ENCODE assay signal across 18 cellular contexts in the genomic region with DNA sequence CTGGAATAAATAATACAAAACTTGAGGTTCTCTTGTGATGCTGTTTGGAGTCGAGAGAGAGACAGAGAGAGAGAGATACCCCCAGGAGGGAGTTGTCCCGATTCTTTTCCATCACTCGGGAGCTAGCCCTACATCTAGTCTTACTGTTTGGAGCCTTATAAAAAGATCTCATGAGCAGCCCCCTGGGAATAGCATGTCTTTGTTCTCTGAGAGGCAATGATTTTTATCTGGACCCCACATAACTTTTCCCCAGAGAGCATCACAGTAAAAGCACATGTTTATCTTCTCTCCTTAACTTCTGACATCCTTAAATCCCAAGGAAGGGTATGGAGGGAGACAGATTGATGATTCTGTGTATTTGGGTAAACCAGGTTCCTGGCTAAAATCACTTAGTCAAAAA. TPM values are rescaled to one million over a fixed set of nuclear protein-coding genes. Genes with fewer than 3 reads are reported as not detected.
DNase-seq lines count a peak whose midpoint lies in the region; ATAC-seq and TF ChIP-seq lines count a peak whose summit lies in the region.
"Had no signal": no experiment of that assay in that cellular context is flagged by ENCODE, and none has a peak within 500 bp of the region (broad histone marks: within the 10 kb centered on the region; RNA-seq: fewer than 3 reads in every experiment).

No MANE protein-coding gene starts in this region.

- no peaks in the 10 kb centered on the region for H3K27me3 ChIP-seq in GM06990 (replicated peaks; ENCODE audit: control insufficient read depth, insufficient read depth, low read length)
- H3K27me3 ChIP-seq: testis had no signal

- H3K9me3 ChIP-seq in OCI-LY7 (ENCODE audit: low read length) = peaks cover 21% of the 10 kb centered on the region
- H3K9me3 ChIP-seq: adrenal gland, prostate gland, SK-N-SH, testis had no signal

- intact Hi-C loops in OCI-LY7 (cut with micrococcal nuclease; ENCODE audit: unreplicated experiment) = no loop called here

- H3K4me1 Mint-ChIP-seq in glutamatergic neuron (ENCODE audit: low read depth, unreplicated experiment) = no peaks in the 10 kb centered on the region
- peaks cover 37 to 67% of the 10 kb centered on the region in 2 donors for H3K4me1 Mint-ChIP-seq in stimulated activated naive B cell treated with anti-CD40 and anti-IgM and Interleukin-4, amounts not matched to agents 10 μg/mL and 1 μg/mL and 100 μg/mL, for 72 hours

- TF ChIP-seq CTCF in GM06990 (IDR thresholded peaks at IDR 0.05; ENCODE audit: insufficient read depth, low read length, poor library complexity, severe bottlenecking) (no peak), OCI-LY7 (conservative IDR thresholded peaks at IDR 0.05; ENCODE audit: low read length) (0 out of 2 replicates have a peak, but pooled peaks have one; percentile 9), glutamatergic neuron (IDR thresholded peaks at IDR 0.05; ENCODE audit: partially characterized antibody, unreplicated experiment) (no peak)

- POLR2A ChIA-PET in OCI-LY7 (lab: Charles Lee) = interaction anchor here (0.8 to 9.1 kb wide), 4 partner anchors 12 to 1790 kb away, joined by 3 to 75 read pairs (median 10); a partner anchor contains a TSS

- H3K27me3 Mint-ChIP-seq in glutamatergic neuron (ENCODE audit: unreplicated experiment) = no peaks in the 10 kb centered on the region
- no peaks in the 10 kb centered on the region for H3K27me3 Mint-ChIP-seq in stimulated activated naive B cell treated with anti-CD40 and anti-IgM and Interleukin-4, amounts not matched to agents 10 μg/mL and 1 μg/mL and 100 μg/mL, for 72 hours

- H3K36me3 ChIP-seq in GM06990 (ENCODE audit: control insufficient read depth, insufficient read depth, low read length) = no peaks in the 10 kb centered on the region
- no peaks in the 10 kb centered on the region; the same call in 1 of the 2 replicates for H3K36me3 ChIP-seq in OCI-LY7 (ENCODE audit: insufficient read depth, low read length)
- H3K36me3 ChIP-seq: adrenal gland, prostate gland had no signal

- peak overlapping the region; percentile 4 for H3K4me3 Mint-ChIP-seq in glutamatergic neuron (ENCODE audit: unreplicated experiment)
- peak overlapping the region; percentile 74 to 84 for H3K4me3 Mint-ChIP-seq in stimulated activated naive B cell treated with anti-CD40 and anti-IgM and Interleukin-4, amounts not matched to agents 10 μg/mL and 1 μg/mL and 100 μg/mL, for 72 hours
- H3K4me3 Mint-ChIP-seq: activated T-cell treated with anti-CD3 and anti-CD28 coated beads, Interleukin-2, amount 50 U/mL, for 72 hours had no signal

- H4K20me1 ChIP-seq in OCI-LY7 (ENCODE audit: insufficient read depth, low read length) = no peaks in the 10 kb centered on the region

- no peaks in the 10 kb centered on the region for H3K9me3 Mint-ChIP-seq in glutamatergic neuron (ENCODE audit: unreplicated experiment)
- H3K9me3 Mint-ChIP-seq in stimulated activated naive B cell treated with anti-CD40 and anti-IgM and Interleukin-4, amounts not matched to agents 10 μg/mL and 1 μg/mL and 100 μg/mL, for 72 hours = peaks cover 5 to 9% of the 10 kb centered on the region in 2 donors
- H3K9me3 Mint-ChIP-seq in activated naive CD4-positive, alpha-beta T cell treated with anti-CD3 and anti-CD28 coated beads, Interleukin-2, amount 50 U/mL, for 72 hours = peaks cover 3 to 4% of the 10 kb centered on the region in 2 donors

- H3K36me3 Mint-ChIP-seq in glutamatergic neuron (ENCODE audit: unreplicated experiment) = peaks cover 5% of the 10 kb centered on the region
- peaks cover 5 to 9% of the 10 kb centered on the region in 2 donors for H3K36me3 Mint-ChIP-seq in stimulated activated naive B cell treated with anti-CD40 and anti-IgM and Interleukin-4, amounts not matched to agents 10 μg/mL and 1 μg/mL and 100 μg/mL, for 72 hours
- peaks cover 3 to 4% of the 10 kb centered on the region in 2 donors for H3K36me3 Mint-ChIP-seq in activated naive CD4-positive, alpha-beta T cell treated with anti-CD3 and anti-CD28 coated beads, Interleukin-2, amount 50 U/mL, for 72 hours

- DNase-seq in GM06990 (ENCODE audit: extremely low read depth, insufficient read length) (no peak), OCI-LY7 (ENCODE audit: low spot score) (peak; percentile 51), glutamatergic neuron (no peak), SKM-1 treated with dmso at 0.1 percent for 144 hours (lab: John Stamatoyannopoulos, UW; ENCODE audit: unreplicated experiment) (no peak)
- no peak for DNase-seq in stimulated activated naive B cell treated with anti-CD40 and anti-IgM and Interleukin-4, amounts not matched to agents 10 μg/mL and 1 μg/mL and 100 μg/mL, for 72 hours
- DNase-seq in activated naive CD4-positive, alpha-beta T cell treated with anti-CD3 and anti-CD28 coated beads, Interleukin-2, amount 50 U/mL, for 72 hours (ENCODE audit: low spot score in 2 of 2) = no peak
- DNase-seq: activated T-cell treated with anti-CD3 and anti-CD28 coated beads, Interleukin-2, amount 50 U/mL, for 72 hours; adrenal gland; caudate nucleus; effector memory CD4-positive, alpha-beta T cell; left colon; NCI-H2081; NCI-H526; SK-N-SH; testis had no signal

- H3K4me2 ChIP-seq in OCI-LY7 (ENCODE audit: low read length) = peak overlapping the region; percentile 69
- H3K4me2 ChIP-seq: SK-N-SH had no signal

- no peak overlapping the region for H3K27ac Mint-ChIP-seq in glutamatergic neuron (ENCODE audit: unreplicated experiment)
- H3K27ac Mint-ChIP-seq in stimulated activated naive B cell treated with anti-CD40 and anti-IgM and Interleukin-4, amounts not matched to agents 10 μg/mL and 1 μg/mL and 100 μg/mL, for 72 hours = peak overlapping the region; percentile 99
- H3K27ac Mint-ChIP-seq in activated naive CD4-positive, alpha-beta T cell treated with anti-CD3 and anti-CD28 coated beads, Interleukin-2, amount 50 U/mL, for 72 hours = no peak overlapping the region
- H3K27ac Mint-ChIP-seq: activated T-cell treated with anti-CD3 and anti-CD28 coated beads, Interleukin-2, amount 50 U/mL, for 72 hours had no signal

- H3K79me2 ChIP-seq in OCI-LY7 (ENCODE audit: insufficient read depth, low read depth, low read length) = no peaks in the 10 kb centered on the region

- peak overlapping the region; percentile 84 for H3K27ac ChIP-seq in OCI-LY7 (ENCODE audit: low read depth, low read length, poor library complexity, severe bottlenecking)

- CTCF ChIA-PET in OCI-LY7 (lab: Charles Lee; ENCODE audit: unreplicated experiment) = interaction anchor here (1.1 kb wide), 1 partner anchor 43 kb away, joined by 4 read pairs; a partner anchor contains a TSS

- no peak for ATAC-seq in stimulated activated naive B cell treated with anti-CD40 and anti-IgM and Interleukin-4, amounts not matched to agents 10 μg/mL and 1 μg/mL and 100 μg/mL, for 72 hours (replicated peaks)
- no peak for ATAC-seq in HG02870 (IDR thresholded peaks at IDR 0.05; ENCODE audit: unreplicated experiment)
- no peak for ATAC-seq in activated naive CD4-positive, alpha-beta T cell treated with anti-CD3 and anti-CD28 coated beads, Interleukin-2, amount 50 U/mL, for 72 hours
- no peak for ATAC-seq in HG03432 (IDR thresholded peaks at IDR 0.05; ENCODE audit: unreplicated experiment)
- ATAC-seq: left colon had no signal

- peak overlapping the region; percentile 88 for H2AFZ ChIP-seq in OCI-LY7 (ENCODE audit: low read length)

- peak overlapping the region; percentile 49; the same call in 1 of the 2 replicates for H3K4me3 ChIP-seq in GM06990 (replicated peaks; ENCODE audit: low read depth, low read length)
- peak overlapping the region; percentile 52 for H3K4me3 ChIP-seq in OCI-LY7 (ENCODE audit: low read depth, low read length, poor library complexity, severe bottlenecking)
- H3K4me3 ChIP-seq: adrenal gland, prostate gland, testis had no signal

- no TSS peak for BruUV-seq in OCI-LY7 (replicated peaks; lab: Mats Ljungman, UMichigan)

- H3K9me2 ChIP-seq in OCI-LY7 (ENCODE audit: insufficient read depth, low read length) = no peaks in the 10 kb centered on the region
- H3K9me2 ChIP-seq: SK-N-SH had no signal

- H3K4me1 ChIP-seq in OCI-LY7 (ENCODE audit: insufficient read depth, low read length, poor library complexity, severe bottlenecking) = peaks cover 49% of the 10 kb centered on the region
- H3K4me1 ChIP-seq: prostate gland had no signal

RNA-seq across cellular contexts. Expression of a gene that starts 20.9 kb away (rescaled TPM):
- 60.3 and 78.3 TPM in 2 replicates for total RNA-seq in OCI-LY7 (2014; rRNA removed; shearing (Covaris generic))
- 55.0 and 65.4 TPM in 2 replicates for total RNA-seq in OCI-LY7 (2022)
- total RNA-seq in glutamatergic neuron (ENCODE audit: unreplicated experiment) = 0.69 TPM
- 1 to 10 TPM; 1.8 to 3.2 TPM for total RNA-seq in activated naive CD4-positive, alpha-beta T cell treated with anti-CD3 and anti-CD28 coated beads, Interleukin-2, amount 50 U/mL, for 72 hours

RNA-seq across cellular contexts. Expression of a gene that starts 43.2 kb away (rescaled TPM):
- 306 and 388 TPM in 2 replicates for total RNA-seq in OCI-LY7 (2014; rRNA removed; shearing (Covaris generic))
- total RNA-seq in OCI-LY7 (2022) = 253 and 256 TPM in 2 replicates
- total RNA-seq in glutamatergic neuron (ENCODE audit: unreplicated experiment) = 1.0 TPM
- total RNA-seq in activated naive CD4-positive, alpha-beta T cell treated with anti-CD3 and anti-CD28 coated beads, Interleukin-2, amount 50 U/mL, for 72 hours = 10 to 100 TPM; 24.4 to 45.8 TPM

RNA-seq across cellular contexts. Expression of a gene that starts 45.5 kb away (rescaled TPM):
- total RNA-seq in OCI-LY7 (2014; rRNA removed; shearing (Covaris generic)) = 117 and 139 TPM in 2 replicates
- total RNA-seq in OCI-LY7 (2022) (74.5 and 78.5 TPM in 2 replicates), glutamatergic neuron (ENCODE audit: unreplicated experiment) (4.7 TPM)
- total RNA-seq in activated naive CD4-positive, alpha-beta T cell treated with anti-CD3 and anti-CD28 coated beads, Interleukin-2, amount 50 U/mL, for 72 hours = 10 to 100 TPM; 10.6 to 39.0 TPM

Comparison
In these comparisons a context has a peak if more than half of its experiments do, and no peak if none do; other contexts are left out.
1. RNA of a gene that starts 20.9 kb away (total RNA-seq): 55.0 to 78.3 TPM in OCI-LY7; 1.8 to 3.2 TPM in activated naive CD4-positive, alpha-beta T cell treated with anti-CD3 and anti-CD28 coated beads, Interleukin-2, amount 50 U/mL, for 72 hours and 0.69 TPM in glutamatergic neuron (single experiment); every median in the first group is over 10 times any median in the second.
2. RNA of a gene that starts 43.2 kb away (total RNA-seq): 253 to 388 TPM in OCI-LY7 and 24.4 to 45.8 TPM in activated naive CD4-positive, alpha-beta T cell treated with anti-CD3 and anti-CD28 coated beads, Interleukin-2, amount 50 U/mL, for 72 hours; 1.0 TPM in glutamatergic neuron (single experiment); every median in the first group is over 10 times any median in the second.